Comparison of ENCODE assay signal across 26 cellular contexts in genomic region chr14:52640137-52640536, GRCh38. TPM values are rescaled to one million over a fixed set of nuclear protein-coding genes. Genes with fewer than 3 reads are reported as not detected.
DNase-seq lines count a peak whose midpoint lies in the region; ATAC-seq and TF ChIP-seq lines count a peak whose summit lies in the region.
"Had no signal": no experiment of that assay in that cellular context is flagged by ENCODE, and none has a peak within 500 bp of the region (broad histone marks: within the 10 kb centered on the region; RNA-seq: fewer than 3 reads in every experiment).

No MANE protein-coding gene starts in this region.

- peaks cover 11% of the 10 kb centered on the region for H3K4me1 Mint-ChIP-seq in activated naive CD4-positive, alpha-beta T cell treated with anti-CD3 and anti-CD28 coated beads for 36 hours (ENCODE audit: low read depth)
- H3K4me1 Mint-ChIP-seq in activated naive CD4-positive, alpha-beta T cell treated with anti-CD3 and anti-CD28 coated beads, Interleukin-2, amount 10 ng/mL, durations not matched to agents 7 days and 5 days = peaks cover 3% of the 10 kb centered on the region
- peaks cover 14% of the 10 kb centered on the region for H3K4me1 Mint-ChIP-seq in activated T-cell treated with anti-CD3 and anti-CD28 coated beads, Interleukin-2, amount 50 U/mL, for 24 hours (ENCODE audit: low read depth)
- peaks cover 15% of the 10 kb centered on the region for H3K4me1 Mint-ChIP-seq in stimulated activated naive CD8-positive, alpha-beta T cell treated with anti-CD3 and anti-CD28 coated beads, Interleukin-15, Interleukin-2, amounts not matched to agents 100 ng/mL and 50 ng/mL, for 24 hours (ENCODE audit: low read depth)
- H3K4me1 Mint-ChIP-seq: brain had no signal

- no peaks in the 10 kb centered on the region for H3K4me1 ChIP-seq in neutrophil (ENCODE audit: control insufficient read depth in 1 of 2, insufficient read depth in 1 of 2, low read depth in 1 of 2, low read length in 1 of 2)
- H3K4me1 ChIP-seq: HAP-1, heart right ventricle, parathyroid adenoma, Peyer's patch, spleen, vagina had no signal

- CTCF ChIA-PET in activated naive CD4-positive, alpha-beta T cell treated with anti-CD3 and anti-CD28 coated beads for 36 hours (lab: Charles Lee) = interaction anchor here (0.5 kb wide), 1 partner anchor 44 kb away, joined by 3 read pairs; no protein-coding TSS in a partner anchor
- CTCF ChIA-PET in activated naive CD4-positive, alpha-beta T cell treated with anti-CD3 and anti-CD28 coated beads, Interleukin-2, amount 10 ng/mL, durations not matched to agents 7 days and 5 days (lab: Charles Lee) = no interaction called here

- no peaks in the 10 kb centered on the region for H3K27me3 Mint-ChIP-seq in activated naive CD4-positive, alpha-beta T cell treated with anti-CD3 and anti-CD28 coated beads for 36 hours (ENCODE audit: low read depth)
- no peaks in the 10 kb centered on the region for H3K27me3 Mint-ChIP-seq in activated naive CD4-positive, alpha-beta T cell treated with anti-CD3 and anti-CD28 coated beads, Interleukin-2, amount 10 ng/mL, durations not matched to agents 7 days and 5 days
- no peaks in the 10 kb centered on the region for H3K27me3 Mint-ChIP-seq in activated T-cell treated with anti-CD3 and anti-CD28 coated beads, Interleukin-2, amount 50 U/mL, for 24 hours
- no peaks in the 10 kb centered on the region for H3K27me3 Mint-ChIP-seq in stimulated activated naive CD8-positive, alpha-beta T cell treated with anti-CD3 and anti-CD28 coated beads, Interleukin-15, Interleukin-2, amounts not matched to agents 100 ng/mL and 50 ng/mL, for 24 hours
- H3K27me3 Mint-ChIP-seq: brain had no signal

- DNase-seq in activated naive CD4-positive, alpha-beta T cell treated with anti-CD3 and anti-CD28 coated beads for 36 hours = peak; percentile 8
- no peak for DNase-seq in activated naive CD4-positive, alpha-beta T cell treated with anti-CD3 and anti-CD28 coated beads, Interleukin-2, amount 10 ng/mL, durations not matched to agents 7 days and 5 days
- DNase-seq in activated T-cell treated with anti-CD3 and anti-CD28 coated beads, Interleukin-2, amount 50 U/mL, for 24 hours = no peak
- DNase-seq in GM19240 (ENCODE audit: insufficient read length, low spot score) = no peak
- DNase-seq: activated T-cell treated with anti-CD3 and anti-CD28 coated beads, Interleukin-2, amount 50 U/mL, for 4 hours; C1 segment of cervical spinal cord; heart right ventricle; mammary epithelial cell; NCI-H1092; NCI-H187; NCI-H2171 treated with DMSO at 0.1 percent for 48 hours; NCI-H524; NK-92 treated with Interleukin-12 subunit alpha and Interleukin-12 subunit beta, amount 100 ng/mL, for 24 hours; Peyer's patch; right cardiac atrium; spleen had no signal

- H3K36me3 Mint-ChIP-seq in activated naive CD4-positive, alpha-beta T cell treated with anti-CD3 and anti-CD28 coated beads for 36 hours (ENCODE audit: low read depth) = peaks cover 26% of the 10 kb centered on the region
- H3K36me3 Mint-ChIP-seq in activated naive CD4-positive, alpha-beta T cell treated with anti-CD3 and anti-CD28 coated beads, Interleukin-2, amount 10 ng/mL, durations not matched to agents 7 days and 5 days = peaks cover 32% of the 10 kb centered on the region
- H3K36me3 Mint-ChIP-seq in activated T-cell treated with anti-CD3 and anti-CD28 coated beads, Interleukin-2, amount 50 U/mL, for 24 hours (ENCODE audit: low read depth) = peaks cover 40% of the 10 kb centered on the region
- peaks cover 39% of the 10 kb centered on the region for H3K36me3 Mint-ChIP-seq in stimulated activated naive CD8-positive, alpha-beta T cell treated with anti-CD3 and anti-CD28 coated beads, Interleukin-15, Interleukin-2, amounts not matched to agents 100 ng/mL and 50 ng/mL, for 24 hours (ENCODE audit: low read depth)

- TF ChIP-seq CTCF in neutrophil (IDR thresholded peaks at IDR 0.05) = no peak

- H3K4me3 ChIP-seq in neutrophil (ENCODE audit: low read depth in 1 of 2, low read length in 1 of 2) = no peak overlapping the region
- H3K4me3 ChIP-seq: HAP-1, heart right ventricle, Peyer's patch, spleen, thoracic aorta, vagina had no signal

- peaks cover 5% of the 10 kb centered on the region for H3K9me3 Mint-ChIP-seq in activated naive CD4-positive, alpha-beta T cell treated with anti-CD3 and anti-CD28 coated beads for 36 hours
- H3K9me3 Mint-ChIP-seq in activated naive CD4-positive, alpha-beta T cell treated with anti-CD3 and anti-CD28 coated beads, Interleukin-2, amount 10 ng/mL, durations not matched to agents 7 days and 5 days = peaks cover 12% of the 10 kb centered on the region
- H3K9me3 Mint-ChIP-seq in activated T-cell treated with anti-CD3 and anti-CD28 coated beads, Interleukin-2, amount 50 U/mL, for 24 hours = peaks cover 11% of the 10 kb centered on the region
- H3K9me3 Mint-ChIP-seq in stimulated activated naive CD8-positive, alpha-beta T cell treated with anti-CD3 and anti-CD28 coated beads, Interleukin-15, Interleukin-2, amounts not matched to agents 100 ng/mL and 50 ng/mL, for 24 hours = peaks cover 11% of the 10 kb centered on the region

- ATAC-seq in GM19395 (IDR thresholded peaks at IDR 0.05; ENCODE audit: unreplicated experiment) = no peak
- ATAC-seq: heart right ventricle, HepG2, right cardiac atrium had no signal

- peaks cover 54% of the 10 kb centered on the region for H3K36me3 ChIP-seq in neutrophil
- H3K36me3 ChIP-seq: HAP-1 had no signal

- peak overlapping the region; percentile 20 for H3K27ac ChIP-seq in neutrophil
- H3K27ac ChIP-seq: heart right ventricle, HL-60, parathyroid adenoma, Peyer's patch, spleen, thoracic aorta, vagina had no signal

- intact Hi-C loops in activated naive CD4-positive, alpha-beta T cell treated with anti-CD3 and anti-CD28 coated beads for 36 hours (cut with micrococcal nuclease) = no loop called here

- H3K27me3 ChIP-seq in neutrophil = no peaks in the 10 kb centered on the region
- H3K27me3 ChIP-seq: heart right ventricle, Peyer's patch, spleen, vagina had no signal

- H3K27ac Mint-ChIP-seq in activated naive CD4-positive, alpha-beta T cell treated with anti-CD3 and anti-CD28 coated beads for 36 hours = no peak overlapping the region
- H3K27ac Mint-ChIP-seq in activated naive CD4-positive, alpha-beta T cell treated with anti-CD3 and anti-CD28 coated beads, Interleukin-2, amount 10 ng/mL, durations not matched to agents 7 days and 5 days = no peak overlapping the region
- peak overlapping the region; percentile 72 for H3K27ac Mint-ChIP-seq in activated T-cell treated with anti-CD3 and anti-CD28 coated beads, Interleukin-2, amount 50 U/mL, for 24 hours
- H3K27ac Mint-ChIP-seq in stimulated activated naive CD8-positive, alpha-beta T cell treated with anti-CD3 and anti-CD28 coated beads, Interleukin-15, Interleukin-2, amounts not matched to agents 100 ng/mL and 50 ng/mL, for 24 hours = peak overlapping the region; percentile 90
- H3K27ac Mint-ChIP-seq: brain had no signal

- H3K4me3 Mint-ChIP-seq in activated naive CD4-positive, alpha-beta T cell treated with anti-CD3 and anti-CD28 coated beads for 36 hours = no peak overlapping the region
- H3K4me3 Mint-ChIP-seq in activated naive CD4-positive, alpha-beta T cell treated with anti-CD3 and anti-CD28 coated beads, Interleukin-2, amount 10 ng/mL, durations not matched to agents 7 days and 5 days = no peak overlapping the region
- H3K4me3 Mint-ChIP-seq in activated T-cell treated with anti-CD3 and anti-CD28 coated beads, Interleukin-2, amount 50 U/mL, for 24 hours = no peak overlapping the region
- peak overlapping the region; percentile 10 for H3K4me3 Mint-ChIP-seq in stimulated activated naive CD8-positive, alpha-beta T cell treated with anti-CD3 and anti-CD28 coated beads, Interleukin-15, Interleukin-2, amounts not matched to agents 100 ng/mL and 50 ng/mL, for 24 hours
- H3K4me3 Mint-ChIP-seq: activated T-cell treated with anti-CD3 and anti-CD28 coated beads, Interleukin-2, amount 50 U/mL, for 4 hours; brain had no signal

- no peaks in the 10 kb centered on the region for H3K9me3 ChIP-seq in neutrophil
- H3K9me3 ChIP-seq: HAP-1, thoracic aorta, vagina had no signal

RNA-seq across cellular contexts. Expression of gene ERO1A, which starts 55.2 kb away (rescaled TPM):
- 10 to 100 TPM; 87.4 to 90.4 TPM for total RNA-seq in activated naive CD4-positive, alpha-beta T cell treated with anti-CD3 and anti-CD28 coated beads for 36 hours

Comparison
In these comparisons a context has a peak if more than half of its experiments do, and no peak if none do; other contexts are left out.
1. H3K27ac Mint-ChIP-seq: peak in activated T-cell treated with anti-CD3 and anti-CD28 coated beads, Interleukin-2, amount 50 U/mL, for 24 hours (single experiment) and stimulated activated naive CD8-positive, alpha-beta T cell treated with anti-CD3 and anti-CD28 coated beads, Interleukin-15, Interleukin-2, amounts not matched to agents 100 ng/mL and 50 ng/mL, for 24 hours (single experiment); none in activated naive CD4-positive, alpha-beta T cell treated with anti-CD3 and anti-CD28 coated beads for 36 hours (single experiment) and activated naive CD4-positive, alpha-beta T cell treated with anti-CD3 and anti-CD28 coated beads, Interleukin-2, amount 10 ng/mL, durations not matched to agents 7 days and 5 days (single experiment).